13 cellular contexts compared by ENCODE assay signal in the genomic region with DNA sequence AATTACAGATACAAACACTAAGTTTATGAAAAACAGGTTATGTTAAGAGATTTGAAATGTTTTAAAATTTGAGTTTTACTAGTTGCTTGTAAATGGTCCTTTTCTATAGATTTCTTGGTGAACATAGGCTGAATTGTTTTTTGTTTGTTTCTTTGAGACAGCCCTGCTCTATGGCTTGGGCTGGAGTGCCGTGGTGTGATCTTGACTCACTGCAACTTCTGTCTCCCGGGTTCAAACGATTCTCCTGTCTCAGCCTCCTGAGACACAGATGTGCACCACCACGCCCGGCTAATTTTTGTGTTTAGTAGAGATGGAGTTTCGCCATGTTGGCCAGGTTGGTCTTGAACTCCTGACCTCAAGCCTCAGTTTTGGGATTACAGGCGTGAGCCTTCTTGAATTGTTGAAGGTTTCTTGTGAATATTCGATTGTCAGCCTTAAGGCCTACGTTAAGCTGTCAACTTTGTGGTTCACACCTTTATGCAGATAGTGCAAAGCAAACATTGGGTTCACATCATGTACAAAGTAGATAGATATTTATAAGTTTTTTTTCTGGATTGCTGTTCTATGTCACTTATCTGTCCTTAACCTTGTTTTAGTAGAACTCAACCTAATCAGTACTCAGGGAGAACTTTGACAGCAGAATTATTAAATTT.
"Had no signal": no experiment of that assay in that cellular context is flagged by ENCODE, and none has a peak within 500 bp of the region (broad histone marks: within the 10 kb centered on the region; RNA-seq: fewer than 3 reads in every experiment).

No MANE protein-coding gene starts in this region.

- H3K27ac ChIP-seq: breast epithelium, epithelial cell of prostate, hepatocyte, right lobe of liver, upper lobe of right lung, VCaP had no signal

- H2AFZ ChIP-seq: hepatocyte had no signal

- H3K27me3 ChIP-seq: breast epithelium, hepatocyte, right lobe of liver, upper lobe of right lung had no signal

- H3K4me3 ChIP-seq: breast epithelium, hepatocyte, right lobe of liver, upper lobe of right lung had no signal

- H3K4me2 ChIP-seq: hepatocyte had no signal

- ATAC-seq: activated CD8-positive, alpha-beta T cell treated with anti-CD3 and anti-CD28 coated beads, Interleukin-2, amount 10 ng/mL, durations not matched to agents 7 days and 5 days; right lobe of liver; upper lobe of right lung had no signal

- H3K36me3 ChIP-seq: breast epithelium had no signal

- H3K4me3 Mint-ChIP-seq: activated CD8-positive, alpha-beta T cell treated with anti-CD3 and anti-CD28 coated beads, Interleukin-2, amount 10 ng/mL, durations not matched to agents 7 days and 5 days had no signal

- H3K9me3 ChIP-seq: breast epithelium, right lobe of liver, upper lobe of right lung had no signal

- H3K27ac Mint-ChIP-seq: activated CD8-positive, alpha-beta T cell treated with anti-CD3 and anti-CD28 coated beads, Interleukin-2, amount 10 ng/mL, durations not matched to agents 7 days and 5 days had no signal

- H3K4me1 ChIP-seq: right lobe of liver had no signal

- DNase-seq: activated CD4-positive, alpha-beta T cell treated with anti-CD3 and anti-CD28 coated beads for 48 hours; activated CD8-positive, alpha-beta T cell treated with anti-CD3 and anti-CD28 coated beads, Interleukin-2, amount 10 ng/mL, durations not matched to agents 7 days and 5 days; activated naive CD4-positive, alpha-beta T cell treated with anti-CD3 and anti-CD28 coated beads, Interleukin-2, amount 50 U/mL, for 16 hours; kidney glomerular epithelial cell; right lobe of liver; SHP77 treated with DMSO at 0.1 percent for 48 hours; stimulated activated naive CD4-positive, alpha-beta T cell; substantia nigra; upper lobe of right lung had no signal
